ENCODE assay signal across 7 cellular contexts in genomic region chr2:10447300-10448207, GRCh38. TPM values are rescaled to one million over a fixed set of nuclear protein-coding genes. Genes with fewer than 3 reads are reported as not detected.
A peak's percentile ranks its signal among the peaks of the same experiment; 100 is the strongest.
DNase-seq lines count a peak whose midpoint lies in the region; ATAC-seq and TF ChIP-seq lines count a peak whose summit lies in the region.

No MANE protein-coding gene starts in this region.

- no peak for TF ChIP-seq EP300 in stomach (IDR thresholded peaks at IDR 0.05)

- DNase-seq in GM12864 (ENCODE audit: low read depth) (peak; percentile 40), HuH-7 (ENCODE audit: low spot score) (peak; percentile 39), T follicular helper cell (ENCODE audit: low read depth) (peak; percentile 19), stomach (peak; percentile 67)
- DNase-seq in effector memory CD8-positive, alpha-beta T cell: peak in 1 of 3 experiments; percentile 51

- H3K4me1 ChIP-seq in mesodermal cell (ENCODE audit: control insufficient read depth, insufficient read depth, low read length, poor library complexity, severe bottlenecking) (peaks cover 10% of the 10 kb centered on the region), stomach (peaks cover 32 to 70% (median 50%) of the 10 kb centered on the region in 4 donors)

- H3K4me1 Mint-ChIP-seq in effector memory CD8-positive, alpha-beta T cell (ENCODE audit: low read depth in 2 of 2): peaks cover 13 to 17% of the 10 kb centered on the region in 2 donors

- TF ChIP-seq POLR2A in stomach (IDR thresholded peaks at IDR 0.05): no peak

- H3K27ac ChIP-seq in mesodermal cell (ENCODE audit: low read depth, low read length, severe bottlenecking) (peak overlapping the region; percentile 90), stomach (peak overlapping the region; percentile 86 to 99 (median 98))

- no peaks in the 10 kb centered on the region for H3K27me3 ChIP-seq in stomach

- intact Hi-C loops in stomach (cut with DNase I; ENCODE audit: low total_unique reads): loop anchor here (10.0 kb wide), 1 partner anchor 227 kb away; no protein-coding TSS in a partner anchor

- H3K36me3 ChIP-seq in mesodermal cell (ENCODE audit: control insufficient read depth, insufficient read depth, low read length) (peaks cover 33% of the 10 kb centered on the region), stomach (peaks cover 14 to 24% (median 23%) of the 10 kb centered on the region in 4 donors)

- 2 to 3% methylated on average over 38 to 63 of the region's 75 CpGs for WGBS in mesodermal cell (ENCODE audit: insufficient coverage in 2 of 2), 2 experiments
- WGBS in stomach, 5 donors: 1 to 3% (median 2%) methylated on average over 33 to 75 of the region's 75 CpGs

- H3K4me3 ChIP-seq in GM12864 (ENCODE audit: low read depth, low read length) (peak overlapping the region; percentile 79), mesodermal cell (ENCODE audit: extremely low read depth, insufficient read depth, low read length, poor library complexity, severe bottlenecking) (peak overlapping the region; percentile 58), stomach (peak overlapping the region; percentile 65 to 70 (median 68))

- H3K27ac Mint-ChIP-seq in effector memory CD8-positive, alpha-beta T cell: peak overlapping the region; percentile 89 to 93

- TF ChIP-seq CTCF in GM12864 (IDR thresholded peaks at IDR 0.05; ENCODE audit: low read depth, low read length, missing control alignments) (no peak), stomach (IDR thresholded peaks at IDR 0.05) (peak in 1 of 7 experiments; percentile 6)

- H3K9me3 Mint-ChIP-seq in effector memory CD8-positive, alpha-beta T cell: no peaks in the 10 kb centered on the region

- peaks cover 58% of the 10 kb centered on the region for H3K36me3 Mint-ChIP-seq in effector memory CD8-positive, alpha-beta T cell (ENCODE audit: insufficient read depth)

- no peaks in the 10 kb centered on the region for H3K27me3 Mint-ChIP-seq in effector memory CD8-positive, alpha-beta T cell

- H3K9me3 ChIP-seq in mesodermal cell (ENCODE audit: control insufficient read depth, low read length): no peaks in the 10 kb centered on the region
- H3K9me3 ChIP-seq in stomach: no peaks in the 10 kb centered on the region

- H3K4me3 Mint-ChIP-seq in effector memory CD8-positive, alpha-beta T cell: peak overlapping the region; percentile 67 to 88

- ATAC-seq in GM21529 (IDR thresholded peaks at IDR 0.05; ENCODE audit: unreplicated experiment): peak; percentile 39
- peak; percentile 68 for ATAC-seq in effector memory CD8-positive, alpha-beta T cell (replicated peaks)

RNA-seq across cellular contexts. Expression of gene ODC1, which starts 0.6 kb away (rescaled TPM):
- polyA plus RNA-seq in mesodermal cell (2013, experiment 1 of 2): 101 TPM
- 104 TPM for polyA plus RNA-seq in mesodermal cell (2013, experiment 2 of 2)
- total RNA-seq in stomach: 100 to 1,000 TPM in 3 of 5 donors, 10 to 100 TPM in 2; 33.0 to 148 (median 113) TPM
- polyA plus RNA-seq in stomach: 10 to 100 TPM; 32.2 to 51.8 (median 36.2) TPM
